Comparison of ENCODE assay signal across 1 cellular context in the genomic region with DNA sequence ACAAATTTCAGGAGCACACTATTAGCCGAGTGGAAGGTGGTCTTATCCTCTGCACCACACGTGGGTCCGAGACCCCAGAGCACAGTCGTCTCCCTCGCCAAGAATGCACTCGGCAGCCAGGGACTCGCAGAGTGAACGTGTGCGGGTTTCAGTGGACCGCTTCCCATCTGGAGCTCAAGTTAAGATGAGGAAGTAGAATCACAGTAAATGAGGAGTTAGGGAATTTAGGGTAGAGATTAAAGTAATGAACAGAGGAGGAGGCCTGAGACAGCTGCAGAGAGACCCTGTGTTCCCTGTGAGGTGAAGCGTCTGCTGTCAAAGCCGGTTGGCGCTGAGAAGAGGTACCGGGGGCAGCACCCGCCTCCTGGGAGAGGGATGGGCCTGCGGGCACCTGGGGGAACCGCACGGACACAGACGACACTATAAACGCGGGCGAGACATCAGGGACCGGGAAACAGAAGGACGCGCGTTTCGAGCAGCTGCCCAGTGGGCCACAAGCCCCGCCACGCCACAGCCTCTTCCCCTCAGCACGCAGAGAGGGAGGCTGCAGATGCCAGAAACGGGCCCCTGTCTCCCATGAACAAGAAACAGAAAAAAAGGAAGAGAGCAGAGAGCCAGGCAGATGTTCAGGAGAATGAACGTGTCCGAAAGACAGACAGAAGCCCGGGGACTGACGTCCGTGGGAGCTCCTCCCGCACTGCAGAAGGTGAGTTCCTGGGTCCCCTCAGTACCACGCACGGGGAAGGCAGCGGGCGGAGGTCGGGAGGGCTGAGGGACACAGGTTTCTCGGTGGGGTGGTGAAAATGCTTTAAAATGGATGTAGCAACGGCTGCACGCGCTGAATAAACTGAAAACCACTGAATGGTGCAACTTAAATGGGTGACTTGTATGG.
TF ChIP-seq lines count a peak whose summit lies in the region.

No MANE protein-coding gene starts in this region.

TF ChIP-seq in HEK293, 187 proteins besides CTCF, POLR2A, EP300 and RAD21:
- TF ChIP-seq, protein P1, sequence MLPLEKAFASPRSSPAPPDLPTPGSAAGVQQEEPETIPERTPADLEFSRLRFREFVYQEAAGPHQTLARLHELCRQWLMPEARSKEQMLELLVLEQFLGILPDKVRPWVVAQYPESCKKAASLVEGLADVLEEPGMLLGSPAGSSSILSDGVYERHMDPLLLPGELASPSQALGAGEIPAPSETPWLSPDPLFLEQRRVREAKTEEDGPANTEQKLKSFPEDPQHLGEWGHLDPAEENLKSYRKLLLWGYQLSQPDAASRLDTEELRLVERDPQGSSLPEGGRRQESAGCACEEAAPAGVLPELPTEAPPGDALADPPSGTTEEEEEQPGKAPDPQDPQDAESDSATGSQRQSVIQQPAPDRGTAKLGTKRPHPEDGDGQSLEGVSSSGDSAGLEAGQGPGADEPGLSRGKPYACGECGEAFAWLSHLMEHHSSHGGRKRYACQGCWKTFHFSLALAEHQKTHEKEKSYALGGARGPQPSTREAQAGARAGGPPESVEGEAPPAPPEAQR (tag by site-specific recombination; IDR thresholded peaks at IDR 0.05), result no peak
- TF ChIP-seq, protein P2, sequence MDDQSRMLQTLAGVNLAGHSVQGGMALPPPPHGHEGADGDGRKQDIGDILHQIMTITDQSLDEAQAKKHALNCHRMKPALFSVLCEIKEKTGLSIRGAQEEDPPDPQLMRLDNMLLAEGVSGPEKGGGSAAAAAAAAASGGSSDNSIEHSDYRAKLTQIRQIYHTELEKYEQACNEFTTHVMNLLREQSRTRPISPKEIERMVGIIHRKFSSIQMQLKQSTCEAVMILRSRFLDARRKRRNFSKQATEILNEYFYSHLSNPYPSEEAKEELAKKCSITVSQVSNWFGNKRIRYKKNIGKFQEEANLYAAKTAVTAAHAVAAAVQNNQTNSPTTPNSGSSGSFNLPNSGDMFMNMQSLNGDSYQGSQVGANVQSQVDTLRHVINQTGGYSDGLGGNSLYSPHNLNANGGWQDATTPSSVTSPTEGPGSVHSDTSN (CRISPR knock-in tag; IDR thresholded peaks at IDR 0.05), result 0 out of 2 replicates have a peak, but pooled peaks have one; percentile 30
